Comparison of ENCODE assay signal across 8 cellular contexts in the genomic region with DNA sequence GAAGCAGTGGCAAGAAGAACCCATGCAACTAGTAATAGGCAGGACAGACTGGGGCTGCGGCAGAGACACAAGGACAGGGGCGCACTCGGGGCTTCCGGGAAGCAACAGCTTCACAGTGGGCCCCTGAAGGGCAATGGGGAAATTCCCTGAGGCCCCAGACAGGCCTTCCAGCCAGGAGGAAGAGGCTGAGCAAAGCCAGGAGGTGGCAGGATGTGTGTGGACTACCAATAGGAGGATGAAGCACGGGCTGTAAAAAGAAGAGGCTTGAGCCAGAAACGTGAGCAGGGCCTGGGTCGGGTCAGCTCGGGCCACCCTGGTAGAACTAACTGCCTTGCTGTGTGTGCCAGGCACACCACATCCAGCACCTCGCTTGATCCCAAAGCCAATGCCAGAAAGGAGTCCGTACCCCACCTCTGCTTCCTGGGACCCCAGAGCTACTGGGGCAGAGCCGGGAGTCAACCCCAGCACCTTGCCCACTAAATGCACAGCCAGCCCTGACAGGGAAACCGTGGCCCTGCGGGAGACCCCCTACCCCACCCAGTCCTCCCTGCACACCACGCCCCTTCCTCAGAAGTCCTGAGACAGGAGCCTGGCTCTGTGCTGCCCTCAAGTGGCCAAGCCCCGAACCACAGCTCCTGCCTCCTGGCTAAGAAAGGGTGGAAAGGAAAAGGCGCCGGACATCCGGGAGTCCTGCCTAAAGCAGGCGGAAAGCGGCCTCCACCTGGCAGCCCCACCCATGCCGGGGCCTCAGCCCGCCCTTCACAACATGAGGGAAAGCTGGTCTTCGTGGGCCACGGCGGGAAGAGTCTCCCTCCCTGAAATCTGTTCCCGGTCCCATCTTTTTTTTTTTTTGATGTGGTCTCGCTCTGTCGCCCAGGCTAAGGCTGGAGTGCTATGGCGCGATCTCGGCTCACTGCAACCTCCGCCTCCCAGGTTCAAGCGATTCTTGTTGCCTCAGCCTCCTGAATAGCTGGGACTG. TPM values are rescaled to one million over a fixed set of nuclear protein-coding genes. Genes with fewer than 3 reads are reported as not detected.
DNase-seq lines count a peak whose midpoint lies in the region; ATAC-seq and TF ChIP-seq lines count a peak whose summit lies in the region.

No MANE protein-coding gene starts in this region.

- H3K4me3 ChIP-seq in BLaER1 (peak overlapping the region; percentile 66), esophagus squamous epithelium (peak overlapping the region; percentile 24 to 63 (median 49))
- H3K4me3 ChIP-seq in naive thymus-derived CD4-positive, alpha-beta T cell (ENCODE audit: low read length) = peak overlapping the region; percentile 59

- peak; percentile 84 to 96 (median 91) for TF ChIP-seq CTCF in esophagus squamous epithelium (IDR thresholded peaks at IDR 0.05)

- H3K36me3 ChIP-seq in BLaER1 (no peaks in the 10 kb centered on the region), esophagus squamous epithelium (no peaks in the 10 kb centered on the region)
- H3K36me3 ChIP-seq in naive thymus-derived CD4-positive, alpha-beta T cell (ENCODE audit: control insufficient read depth in 2 of 3, insufficient read depth in 3 of 3, low read length in 3 of 3) = no peaks in the 10 kb centered on the region

- CTCF ChIA-PET in naive thymus-derived CD4-positive, alpha-beta T cell (lab: Charles Lee) = interaction anchor here (0.8 to 1.4 kb wide), 4 partner anchors 9 to 367 kb away, joined by 3 to 4 read pairs (median 4); no protein-coding TSS in a partner anchor

- peak overlapping the region; percentile 30 to 82 (median 70) for H3K4me3 Mint-ChIP-seq in naive thymus-derived CD4-positive, alpha-beta T cell

- H3K36me3 Mint-ChIP-seq in naive thymus-derived CD4-positive, alpha-beta T cell = no peaks in the 10 kb centered on the region

- DNase-seq in OCI-M1 (lab: John Stamatoyannopoulos, UW) = peak; percentile 91
- peak; percentile 77 for DNase-seq in activated T-cell treated with anti-CD3 and anti-CD28 coated beads, Interleukin-2, amount 50 U/mL, for 1 hour
- peak; percentile 11 for DNase-seq in esophagus squamous epithelium (lab: John Stamatoyannopoulos, UW)
- DNase-seq in naive thymus-derived CD4-positive, alpha-beta T cell = peak; percentile 25 to 82 (median 53)
- peak; percentile 53 to 68 for DNase-seq in stimulated activated CD8-positive, alpha-beta memory T cell treated with anti-CD3 and anti-CD28 coated beads, Interleukin-7, amount 100 ng/mL, for 48 hours (ENCODE audit: extremely low read depth in 1 of 2, low read depth in 1 of 2)

- TF ChIP-seq EP300 in Ishikawa (IDR thresholded peaks at IDR 0.05; ENCODE audit: borderline replicate concordance) = peak; percentile 25; the same call in 1 of the 2 replicates

- peak overlapping the region; percentile 88 for H3K4me2 ChIP-seq in BLaER1

- no peaks in the 10 kb centered on the region for H3K27me3 Mint-ChIP-seq in naive thymus-derived CD4-positive, alpha-beta T cell

- peak overlapping the region in 2 of 9 donors; percentile 63 to 72 for H3K27ac Mint-ChIP-seq in naive thymus-derived CD4-positive, alpha-beta T cell

- no peak for TF ChIP-seq POLR2A in esophagus squamous epithelium (IDR thresholded peaks at IDR 0.05)

- H3K27ac ChIP-seq in BLaER1 (peak overlapping the region; percentile 80), esophagus squamous epithelium (peak overlapping the region in 2 of 4 donors; percentile 52 to 54)
- no peak overlapping the region for H3K27ac ChIP-seq in naive thymus-derived CD4-positive, alpha-beta T cell (ENCODE audit: low read depth, low read length)

- peak; percentile 79 for TF ChIP-seq RAD21 in Ishikawa (IDR thresholded peaks at IDR 0.05; ENCODE audit: low read depth)

- H3K27me3 ChIP-seq in BLaER1 (no peaks in the 10 kb centered on the region), esophagus squamous epithelium (no peaks in the 10 kb centered on the region)
- H3K27me3 ChIP-seq in naive thymus-derived CD4-positive, alpha-beta T cell (ENCODE audit: control insufficient read depth in 2 of 2, insufficient read depth in 2 of 2, low read length in 2 of 2) = no peaks in the 10 kb centered on the region

- H3K9me3 ChIP-seq in BLaER1 = peaks cover 16% of the 10 kb centered on the region
- no peaks in the 10 kb centered on the region for H3K9me3 ChIP-seq in esophagus squamous epithelium
- no peaks in the 10 kb centered on the region for H3K9me3 ChIP-seq in naive thymus-derived CD4-positive, alpha-beta T cell (ENCODE audit: control insufficient read depth in 2 of 3, low read length in 3 of 3)

- POLR2A ChIA-PET in naive thymus-derived CD4-positive, alpha-beta T cell (lab: Charles Lee) = no interaction called here

- WGBS in esophagus squamous epithelium, 2 donors = 17 to 23% methylated on average over 14 to 22 of the region's 33 CpGs

- peaks cover 24% of the 10 kb centered on the region for H3K4me1 ChIP-seq in BLaER1
- peaks cover 0 to 18% (median 4%) of the 10 kb centered on the region in 3 donors for H3K4me1 ChIP-seq in esophagus squamous epithelium
- no peaks in the 10 kb centered on the region for H3K4me1 ChIP-seq in naive thymus-derived CD4-positive, alpha-beta T cell (ENCODE audit: control insufficient read depth in 2 of 2, insufficient read depth in 2 of 2, low read length in 2 of 2)

- peak overlapping the region; percentile 76 for H3K9ac ChIP-seq in BLaER1

- peaks cover 0 to 28% (median 9%) of the 10 kb centered on the region in 7 donors for H3K4me1 Mint-ChIP-seq in naive thymus-derived CD4-positive, alpha-beta T cell

- ATAC-seq in GM19324 (IDR thresholded peaks at IDR 0.05; ENCODE audit: low FRiP score, unreplicated experiment) = peak; percentile 40
- ATAC-seq in naive thymus-derived CD4-positive, alpha-beta T cell = peak; percentile 86

- no peaks in the 10 kb centered on the region for H4K20me1 ChIP-seq in BLaER1

- no peaks in the 10 kb centered on the region for H3K9me3 Mint-ChIP-seq in naive thymus-derived CD4-positive, alpha-beta T cell

- intact Hi-C loops in esophagus squamous epithelium (cut with DNase I) = no loop called here
- intact Hi-C loops in naive thymus-derived CD4-positive, alpha-beta T cell (cut with micrococcal nuclease) = loop anchor here (1.0 to 10.0 kb wide), 9 partner anchors 60 to 932 kb away; partner anchors contain the start of gene RNF11 (in 2 of the 2)

TF ChIP-seq in Ishikawa, 13 proteins besides CTCF, POLR2A, EP300 and RAD21:
- TF ChIP-seq TCF12 (IDR thresholded peaks at IDR 0.05; ENCODE audit: low read depth) = peak; percentile 36
- TF ChIP-seq, protein P1, sequence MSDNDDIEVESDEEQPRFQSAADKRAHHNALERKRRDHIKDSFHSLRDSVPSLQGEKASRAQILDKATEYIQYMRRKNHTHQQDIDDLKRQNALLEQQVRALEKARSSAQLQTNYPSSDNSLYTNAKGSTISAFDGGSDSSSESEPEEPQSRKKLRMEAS (IDR thresholded peaks at IDR 0.05) = peak; percentile 93
- TF ChIP-seq, protein P2, sequence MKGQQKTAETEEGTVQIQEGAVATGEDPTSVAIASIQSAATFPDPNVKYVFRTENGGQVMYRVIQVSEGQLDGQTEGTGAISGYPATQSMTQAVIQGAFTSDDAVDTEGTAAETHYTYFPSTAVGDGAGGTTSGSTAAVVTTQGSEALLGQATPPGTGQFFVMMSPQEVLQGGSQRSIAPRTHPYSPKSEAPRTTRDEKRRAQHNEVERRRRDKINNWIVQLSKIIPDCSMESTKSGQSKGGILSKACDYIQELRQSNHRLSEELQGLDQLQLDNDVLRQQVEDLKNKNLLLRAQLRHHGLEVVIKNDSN (IDR thresholded peaks at IDR 0.05) = no peak
- TF ChIP-seq TEAD4 (IDR thresholded peaks at IDR 0.05) = peak; percentile 25; the same call in 1 of the 2 replicates
- TF ChIP-seq ZBTB7A (IDR thresholded peaks at IDR 0.05; ENCODE audit: low read depth) = peak; percentile 91
- TF ChIP-seq, protein P3, sequence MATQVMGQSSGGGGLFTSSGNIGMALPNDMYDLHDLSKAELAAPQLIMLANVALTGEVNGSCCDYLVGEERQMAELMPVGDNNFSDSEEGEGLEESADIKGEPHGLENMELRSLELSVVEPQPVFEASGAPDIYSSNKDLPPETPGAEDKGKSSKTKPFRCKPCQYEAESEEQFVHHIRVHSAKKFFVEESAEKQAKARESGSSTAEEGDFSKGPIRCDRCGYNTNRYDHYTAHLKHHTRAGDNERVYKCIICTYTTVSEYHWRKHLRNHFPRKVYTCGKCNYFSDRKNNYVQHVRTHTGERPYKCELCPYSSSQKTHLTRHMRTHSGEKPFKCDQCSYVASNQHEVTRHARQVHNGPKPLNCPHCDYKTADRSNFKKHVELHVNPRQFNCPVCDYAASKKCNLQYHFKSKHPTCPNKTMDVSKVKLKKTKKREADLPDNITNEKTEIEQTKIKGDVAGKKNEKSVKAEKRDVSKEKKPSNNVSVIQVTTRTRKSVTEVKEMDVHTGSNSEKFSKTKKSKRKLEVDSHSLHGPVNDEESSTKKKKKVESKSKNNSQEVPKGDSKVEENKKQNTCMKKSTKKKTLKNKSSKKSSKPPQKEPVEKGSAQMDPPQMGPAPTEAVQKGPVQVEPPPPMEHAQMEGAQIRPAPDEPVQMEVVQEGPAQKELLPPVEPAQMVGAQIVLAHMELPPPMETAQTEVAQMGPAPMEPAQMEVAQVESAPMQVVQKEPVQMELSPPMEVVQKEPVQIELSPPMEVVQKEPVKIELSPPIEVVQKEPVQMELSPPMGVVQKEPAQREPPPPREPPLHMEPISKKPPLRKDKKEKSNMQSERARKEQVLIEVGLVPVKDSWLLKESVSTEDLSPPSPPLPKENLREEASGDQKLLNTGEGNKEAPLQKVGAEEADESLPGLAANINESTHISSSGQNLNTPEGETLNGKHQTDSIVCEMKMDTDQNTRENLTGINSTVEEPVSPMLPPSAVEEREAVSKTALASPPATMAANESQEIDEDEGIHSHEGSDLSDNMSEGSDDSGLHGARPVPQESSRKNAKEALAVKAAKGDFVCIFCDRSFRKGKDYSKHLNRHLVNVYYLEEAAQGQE (IDR thresholded peaks at IDR 0.05; ENCODE audit: low read depth) = no peak
- TF ChIP-seq FOXM1 (IDR thresholded peaks at IDR 0.05; ENCODE audit: borderline replicate concordance, low read depth) = no peak

RNA-seq across cellular contexts. Expression of gene TTC39A, which starts 33.7 kb away (rescaled TPM):
- 10 to 100 TPM; 16.4 to 60.9 (median 48.8) TPM for total RNA-seq in esophagus squamous epithelium
- total RNA-seq in naive thymus-derived CD4-positive, alpha-beta T cell = under 1 TPM in 1 of 5 experiments, not detected in 4; 0.16 TPM
- not detected for polyA plus RNA-seq in naive thymus-derived CD4-positive, alpha-beta T cell

Comparison
In these comparisons a context has a peak if more than half of its experiments do, and no peak if none do; other contexts are left out.
1. DNase-seq: peak in every context shown above with its lines; median percentile 91 in OCI-M1; 77 in activated T-cell treated with anti-CD3 and anti-CD28 coated beads, Interleukin-2, amount 50 U/mL, for 1 hour; 60 in stimulated activated CD8-positive, alpha-beta memory T cell treated with anti-CD3 and anti-CD28 coated beads, Interleukin-7, amount 100 ng/mL, for 48 hours; 53 in naive thymus-derived CD4-positive, alpha-beta T cell; 11 in esophagus squamous epithelium.
2. RNA of gene TTC39A, which starts 33.7 kb away (total RNA-seq): 16.4 to 60.9 TPM in esophagus squamous epithelium; 0.16 TPM in naive thymus-derived CD4-positive, alpha-beta T cell; every median in the first group is over 10 times any median in the second.
3. Peak in every context shown above with its lines, with median percentiles within 50 percentile points of each other: H3K4me3 ChIP-seq.